ENCODE assay signal across 10 cellular contexts in the genomic region with DNA sequence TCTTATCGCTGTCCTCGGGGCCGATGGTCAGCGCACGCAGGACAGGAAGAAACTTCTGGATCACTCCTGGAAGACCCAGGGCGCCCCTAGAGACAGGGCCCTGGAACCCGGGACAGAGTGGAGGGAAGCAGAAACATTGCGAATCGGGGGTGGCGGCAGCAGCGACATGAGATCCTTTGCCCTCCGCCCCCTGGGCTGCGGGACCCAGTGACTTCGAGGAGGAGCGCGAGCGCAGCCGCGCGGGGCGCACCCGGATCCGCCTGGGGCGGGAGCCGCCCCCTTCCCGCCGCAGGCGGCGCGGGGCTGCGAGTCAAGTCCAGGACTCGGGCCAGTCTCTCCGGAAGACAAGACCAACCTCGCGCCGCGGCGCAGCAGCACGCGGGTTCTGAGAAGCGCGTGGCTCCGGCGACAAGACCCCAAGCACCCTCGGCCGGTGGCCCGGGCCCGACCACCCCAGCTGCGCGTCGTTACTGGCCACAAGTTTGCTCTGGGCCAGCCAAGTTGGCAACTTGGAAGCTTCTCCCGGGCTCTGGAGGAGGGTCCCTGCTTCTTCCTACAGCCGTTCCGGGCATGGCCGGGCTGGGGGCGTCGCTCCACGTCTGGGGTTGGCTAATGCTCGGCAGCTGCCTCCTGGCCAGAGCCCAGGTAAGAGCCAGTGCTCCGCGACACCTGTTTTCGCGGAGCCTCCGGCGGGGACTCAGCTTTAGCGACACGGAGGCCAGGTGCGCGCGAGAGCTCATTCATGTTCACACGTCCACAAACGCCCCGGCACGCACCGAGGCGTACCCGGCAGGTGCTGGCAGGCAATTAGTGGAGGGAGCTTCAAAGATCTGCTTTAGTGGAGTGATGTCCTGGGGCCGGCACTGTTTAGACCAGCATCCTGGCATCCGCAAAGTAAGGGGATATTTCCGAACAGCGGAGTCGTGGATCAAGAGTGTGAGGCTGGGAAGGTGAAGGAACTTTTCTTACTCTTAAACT. TPM values are rescaled to one million over a fixed set of nuclear protein-coding genes. Genes with fewer than 3 reads are reported as not detected.
DNase-seq lines count a peak whose midpoint lies in the region; ATAC-seq and TF ChIP-seq lines count a peak whose summit lies in the region.
"Had no signal": no experiment of that assay in that cellular context is flagged by ENCODE, and none has a peak within 500 bp of the region (broad histone marks: within the 10 kb centered on the region; RNA-seq: fewer than 3 reads in every experiment).

A gene with protein sequence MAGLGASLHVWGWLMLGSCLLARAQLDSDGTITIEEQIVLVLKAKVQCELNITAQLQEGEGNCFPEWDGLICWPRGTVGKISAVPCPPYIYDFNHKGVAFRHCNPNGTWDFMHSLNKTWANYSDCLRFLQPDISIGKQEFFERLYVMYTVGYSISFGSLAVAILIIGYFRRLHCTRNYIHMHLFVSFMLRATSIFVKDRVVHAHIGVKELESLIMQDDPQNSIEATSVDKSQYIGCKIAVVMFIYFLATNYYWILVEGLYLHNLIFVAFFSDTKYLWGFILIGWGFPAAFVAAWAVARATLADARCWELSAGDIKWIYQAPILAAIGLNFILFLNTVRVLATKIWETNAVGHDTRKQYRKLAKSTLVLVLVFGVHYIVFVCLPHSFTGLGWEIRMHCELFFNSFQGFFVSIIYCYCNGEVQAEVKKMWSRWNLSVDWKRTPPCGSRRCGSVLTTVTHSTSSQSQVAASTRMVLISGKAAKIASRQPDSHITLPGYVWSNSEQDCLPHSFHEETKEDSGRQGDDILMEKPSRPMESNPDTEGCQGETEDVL (plus strand): TSS at position 319 of the 978 bp plus-strand sequence. CDS start 252 bp downstream, at position 571.

- H3K4me3 ChIP-seq in HUES64 (ENCODE audit: low read length) (peak within 1 kb of the TSS; percentile 49), left ventricle myocardium inferior (peak within 1 kb of the TSS; percentile 52), skeletal muscle tissue (ENCODE audit: low read length in 3 of 3) (peak within 1 kb of the TSS; percentile 23 to 40 (median 35))
- H3K4me3 ChIP-seq: lung had no signal

- no peak for ATAC-seq in GM18861 (IDR thresholded peaks at IDR 0.05; ENCODE audit: unreplicated experiment)
- ATAC-seq in HG03520 (IDR thresholded peaks at IDR 0.05; ENCODE audit: unreplicated experiment), result no peak

- DNase-seq in SK-N-DZ (ENCODE audit: low spot score), result peak; percentile 17
- no peak for DNase-seq in left ventricle myocardium inferior
- DNase-seq in activated CD4-positive, alpha-beta T cell treated with anti-CD3 and anti-CD28 coated beads for 1 hour, result no peak
- DNase-seq in HT-29 (ENCODE audit: low spot score), result no peak

- intact Hi-C loops in left ventricle myocardium inferior (cut with micrococcal nuclease), result no loop called here

- WGBS in HUES64, result 7% methylated on average over 82 of the region's 82 CpGs

- TF ChIP-seq CTCF in left ventricle myocardium inferior (IDR thresholded peaks at IDR 0.05; ENCODE audit: borderline replicate concordance), result no peak

- H3K4me1 ChIP-seq in HUES64 (ENCODE audit: insufficient read depth, low read length) (no peaks in the 10 kb centered on the region), left ventricle myocardium inferior (peaks cover 12% of the 10 kb centered on the region), skeletal muscle tissue (ENCODE audit: control insufficient read depth in 3 of 3, insufficient read depth in 3 of 3, low read length in 3 of 3) (peaks cover 0 to 6% (median 5%) of the 10 kb centered on the region in 3 donors)

- H3K36me3 ChIP-seq in HUES64 (ENCODE audit: insufficient read depth, low read length), result no peaks in the 10 kb centered on the region
- no peaks in the 10 kb centered on the region for H3K36me3 ChIP-seq in left ventricle myocardium inferior
- H3K36me3 ChIP-seq in skeletal muscle tissue (ENCODE audit: control insufficient read depth in 3 of 3, insufficient read depth in 3 of 3, low read length in 3 of 3), result no peaks in the 10 kb centered on the region

- H3K9ac ChIP-seq in HUES64 (ENCODE audit: low read depth, low read length) (peak within 1 kb of the TSS; percentile 19; the same call in 1 of the 2 replicates), skeletal muscle tissue (ENCODE audit: low read depth in 1 of 3, low read length in 3 of 3) (no peak within 1 kb of the TSS)

- H3K27me3 ChIP-seq in HUES64 (ENCODE audit: insufficient read depth, low read length) (peaks cover 44% of the 10 kb centered on the region), left ventricle myocardium inferior (ENCODE audit: low read depth) (peaks cover 100% of the 10 kb centered on the region), skeletal muscle tissue (ENCODE audit: control insufficient read depth in 3 of 3, insufficient read depth in 3 of 3, low read length in 3 of 3) (peaks cover 25 to 40% (median 38%) of the 10 kb centered on the region in 3 donors)

- H3K27ac ChIP-seq in HUES64 (ENCODE audit: low read depth, low read length) (no peak within 1 kb of the TSS), left ventricle myocardium inferior (replicated peaks) (no peak within 1 kb of the TSS), skeletal muscle tissue (ENCODE audit: low read depth, low read length) (no peak within 1 kb of the TSS)
- H3K27ac ChIP-seq: VCaP had no signal

- H3K9me3 ChIP-seq in HUES64 (ENCODE audit: insufficient read depth, low read depth, low read length) (no peaks in the 10 kb centered on the region), left ventricle myocardium inferior (replicated peaks) (no peaks in the 10 kb centered on the region), skeletal muscle tissue (ENCODE audit: control insufficient read depth in 3 of 3, low read length in 3 of 3) (no peaks in the 10 kb centered on the region)

RNA-seq across cellular contexts. Expression of the gene that starts here (rescaled TPM):
- 0.25 TPM for polyA plus RNA-seq in HUES64 (2013, experiment 1 of 2)
- 0.13 TPM for polyA plus RNA-seq in HUES64 (2013, experiment 2 of 2)
- not detected in 2 replicates for polyA plus RNA-seq in SK-N-DZ (2014; cell fraction: cytosol; rRNA removed)
- polyA plus RNA-seq in SK-N-DZ (2014; cell fraction: nucleus; rRNA removed), result not detected in 2 replicates
- total RNA-seq in left ventricle myocardium inferior (not detected), skeletal muscle tissue (0.52 TPM)
- total RNA-seq in HT-29 (2014; rRNA removed; shearing (Covaris generic)), result not detected in 2 replicates
